ENCODE assay signal across 9 cellular contexts in the genomic region with DNA sequence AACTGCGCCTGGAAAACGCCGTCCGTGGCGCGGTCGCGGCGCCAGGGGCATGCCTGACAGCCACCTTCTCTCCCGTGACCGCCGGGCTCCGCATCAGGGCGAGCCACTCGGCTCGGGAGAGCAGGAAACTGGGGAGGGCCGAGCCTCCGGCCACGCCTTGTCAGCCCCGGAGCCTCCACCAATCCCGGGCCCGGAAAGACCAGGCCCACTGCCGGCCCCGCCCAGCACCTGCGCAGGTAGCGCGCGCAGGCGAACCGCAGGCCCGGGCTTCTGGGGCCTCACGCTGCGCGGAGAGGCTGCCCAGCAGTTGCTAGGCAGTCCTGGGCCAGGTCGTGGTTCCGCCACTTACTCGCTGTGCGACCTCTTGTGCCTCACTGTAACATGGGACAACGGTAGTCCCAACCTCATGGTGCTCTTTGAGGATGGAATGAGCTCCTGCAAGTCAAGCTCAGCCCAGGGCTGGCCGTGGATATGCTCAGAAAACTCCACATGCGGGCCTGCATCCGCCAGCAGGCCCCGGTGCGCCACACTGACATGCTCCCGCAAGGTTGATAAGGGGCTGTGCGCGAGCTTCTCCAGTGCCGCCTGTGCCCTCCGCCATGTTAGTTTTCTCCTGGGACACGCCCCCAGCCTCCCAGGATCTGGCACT.
DNase-seq lines count a peak whose midpoint lies in the region; ATAC-seq and TF ChIP-seq lines count a peak whose summit lies in the region.
"Had no signal": no experiment of that assay in that cellular context is flagged by ENCODE, and none has a peak within 500 bp of the region (broad histone marks: within the 10 kb centered on the region; RNA-seq: fewer than 3 reads in every experiment).

No MANE protein-coding gene starts in this region.

- TF ChIP-seq CTCF in smooth muscle cell (IDR thresholded peaks at IDR 0.05; ENCODE audit: borderline replicate concordance, insufficient read depth, poor library complexity, severe bottlenecking), result no peak

- no peak overlapping the region for H3K9ac ChIP-seq in smooth muscle cell (ENCODE audit: low read depth)

- peak overlapping the region; percentile 17 for H3K4me3 Mint-ChIP-seq in activated T-helper 2 cell treated with anti-CD3 and anti-CD28 coated beads, Interferon-gamma antibody, Interleukin-2, Interleukin-4, amounts not matched to agents 10 μg/mL and 5 μg/mL and 100 μg/mL, durations not matched to agents 14 hours and 24 hours and 36 hours (ENCODE audit: low read depth)

- no peak overlapping the region for H3K27ac ChIP-seq in smooth muscle cell (ENCODE audit: low read depth)

- H3F3A ChIP-seq in smooth muscle cell (ENCODE audit: low read depth), result no peaks in the 10 kb centered on the region

- H3K36me3 Mint-ChIP-seq in activated T-helper 2 cell treated with anti-CD3 and anti-CD28 coated beads, Interferon-gamma antibody, Interleukin-2, Interleukin-4, amounts not matched to agents 10 μg/mL and 5 μg/mL and 100 μg/mL, durations not matched to agents 14 hours and 24 hours and 36 hours (ENCODE audit: low read depth), result no peaks in the 10 kb centered on the region

- peak overlapping the region; percentile 52 for H3K4me3 ChIP-seq in smooth muscle cell

- intact Hi-C loops in activated T-helper 2 cell treated with anti-CD3 and anti-CD28 coated beads, Interferon-gamma antibody, Interleukin-2, Interleukin-4, amounts not matched to agents 10 μg/mL and 5 μg/mL and 100 μg/mL, durations not matched to agents 14 hours and 24 hours and 36 hours (cut with micrococcal nuclease), result loop anchor here (2.0 kb wide), 1 partner anchor 98 kb away; no protein-coding TSS in a partner anchor

- no peak for ATAC-seq in GM18520 (IDR thresholded peaks at IDR 0.05; ENCODE audit: unreplicated experiment)
- ATAC-seq in GM18909 (IDR thresholded peaks at IDR 0.05; ENCODE audit: poor library complexity, unreplicated experiment), result no peak

- peak overlapping the region; percentile 54 for H2AFZ ChIP-seq in smooth muscle cell (ENCODE audit: low read depth)

- no peaks in the 10 kb centered on the region for H3K9me3 Mint-ChIP-seq in activated T-helper 2 cell treated with anti-CD3 and anti-CD28 coated beads, Interferon-gamma antibody, Interleukin-2, Interleukin-4, amounts not matched to agents 10 μg/mL and 5 μg/mL and 100 μg/mL, durations not matched to agents 14 hours and 24 hours and 36 hours

- DNase-seq in HPDE6-E6E7 (ENCODE audit: extremely low spot score) (peak; percentile 96), iPS DF 4.7 (ENCODE audit: extremely low read depth, low spot score) (peak; percentile 75), smooth muscle cell (lab: John Stamatoyannopoulos, UW; ENCODE audit: unreplicated experiment) (no peak), AG08396 (ENCODE audit: low spot score) (no peak), cerebellar cortex (ENCODE audit: low spot score) (no peak)
- peak; percentile 21 for DNase-seq in activated T-helper 2 cell treated with anti-CD3 and anti-CD28 coated beads, Interferon-gamma antibody, Interleukin-2, Interleukin-4, amounts not matched to agents 10 μg/mL and 5 μg/mL and 100 μg/mL, durations not matched to agents 14 hours and 24 hours and 36 hours (ENCODE audit: low spot score)
- DNase-seq: NCI-H1092 had no signal

- H3K27ac Mint-ChIP-seq in activated T-helper 2 cell treated with anti-CD3 and anti-CD28 coated beads, Interferon-gamma antibody, Interleukin-2, Interleukin-4, amounts not matched to agents 10 μg/mL and 5 μg/mL and 100 μg/mL, durations not matched to agents 14 hours and 24 hours and 36 hours, result no peak overlapping the region

- no peaks in the 10 kb centered on the region for H4K20me1 ChIP-seq in smooth muscle cell (ENCODE audit: low read depth)

- WGBS in smooth muscle cell (ENCODE audit: low lambda C conversion rate), result 10% methylated on average over 49 of the region's 50 CpGs

- peaks cover 63% of the 10 kb centered on the region for H3K27me3 Mint-ChIP-seq in activated T-helper 2 cell treated with anti-CD3 and anti-CD28 coated beads, Interferon-gamma antibody, Interleukin-2, Interleukin-4, amounts not matched to agents 10 μg/mL and 5 μg/mL and 100 μg/mL, durations not matched to agents 14 hours and 24 hours and 36 hours (ENCODE audit: low read depth)

- peaks cover 59% of the 10 kb centered on the region for H3K27me3 ChIP-seq in smooth muscle cell (ENCODE audit: low read depth)

- no peaks in the 10 kb centered on the region for H3K79me2 ChIP-seq in smooth muscle cell (ENCODE audit: low read depth)

- no peaks in the 10 kb centered on the region for H3K36me3 ChIP-seq in smooth muscle cell (ENCODE audit: low read depth)

- H3K4me1 Mint-ChIP-seq in activated T-helper 2 cell treated with anti-CD3 and anti-CD28 coated beads, Interferon-gamma antibody, Interleukin-2, Interleukin-4, amounts not matched to agents 10 μg/mL and 5 μg/mL and 100 μg/mL, durations not matched to agents 14 hours and 24 hours and 36 hours (ENCODE audit: low read depth), result peaks cover 2% of the 10 kb centered on the region

- no peaks in the 10 kb centered on the region for H3K9me3 ChIP-seq in smooth muscle cell (replicated peaks; ENCODE audit: low read depth)

- H3K4me1 ChIP-seq in smooth muscle cell (ENCODE audit: low read depth), result peaks cover 13% of the 10 kb centered on the region

- peak overlapping the region; percentile 98 for H3K4me2 ChIP-seq in smooth muscle cell

Comparison
In these comparisons a context has a peak if more than half of its experiments do, and no peak if none do; other contexts are left out.
1. DNase-seq: peak in HPDE6-E6E7 (single experiment), activated T-helper 2 cell treated with anti-CD3 and anti-CD28 coated beads, Interferon-gamma antibody, Interleukin-2, Interleukin-4, amounts not matched to agents 10 μg/mL and 5 μg/mL and 100 μg/mL, durations not matched to agents 14 hours and 24 hours and 36 hours (single experiment) and iPS DF 4.7 (single experiment); none in smooth muscle cell (single experiment), AG08396 (single experiment) and cerebellar cortex (single experiment).